23 cellular contexts compared by ENCODE assay signal in the genomic region with DNA sequence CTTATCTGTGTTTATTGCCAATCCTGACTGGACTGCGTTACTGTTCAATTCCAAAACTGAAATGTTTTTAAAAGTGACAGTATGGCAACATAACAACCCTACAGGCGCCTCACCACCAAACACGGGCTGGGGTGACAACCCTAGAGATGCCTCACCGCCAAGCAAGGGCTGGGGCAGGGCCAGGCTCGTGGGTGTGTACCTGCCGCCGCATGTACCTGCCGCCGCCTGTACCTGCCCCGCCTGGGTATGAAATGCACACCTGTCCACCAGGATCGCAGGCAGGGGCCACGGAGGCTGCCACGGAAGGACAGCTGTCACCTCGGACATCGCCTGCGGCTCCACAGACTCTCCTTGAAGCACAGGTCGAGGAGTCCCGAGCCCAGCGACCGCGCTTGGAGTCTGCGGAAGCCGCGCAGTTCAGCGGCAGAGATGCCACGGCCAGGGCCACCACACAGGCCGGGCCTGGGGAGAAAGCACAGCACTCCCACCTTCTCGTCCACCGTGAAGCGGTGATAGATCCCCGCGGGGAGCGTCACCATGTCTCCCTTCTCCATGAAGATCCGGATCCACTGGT. TPM values are rescaled to one million over a fixed set of nuclear protein-coding genes. Genes with fewer than 3 reads are reported as not detected.
DNase-seq lines count a peak whose midpoint lies in the region; ATAC-seq and TF ChIP-seq lines count a peak whose summit lies in the region.
"Had no signal": no experiment of that assay in that cellular context is flagged by ENCODE, and none has a peak within 500 bp of the region (broad histone marks: within the 10 kb centered on the region; RNA-seq: fewer than 3 reads in every experiment).

No MANE protein-coding gene starts in this region.

- no peak overlapping the region for H3K4me3 ChIP-seq in heart left ventricle
- H3K4me3 ChIP-seq in right lobe of liver: no peak overlapping the region
- H3K4me3 ChIP-seq in transverse colon: no peak overlapping the region
- H3K4me3 ChIP-seq: HAP-1, SJCRH30 had no signal

- in situ Hi-C loops in transverse colon (cut with MboI; ENCODE audit: low pct_ligation_motif_present in 1 of 4, low pct_unique_long_range_greater_than_20kb in 1 of 4, low sequenced_read_pairs in 3 of 4): no loop called here

- peaks cover 0 to 6% (median 0%) of the 10 kb centered on the region in 12 donors for H3K4me1 ChIP-seq in heart left ventricle
- peaks cover 0 to 13% (median 2%) of the 10 kb centered on the region in 4 donors for H3K4me1 ChIP-seq in right lobe of liver
- H3K4me1 ChIP-seq in transverse colon: peaks cover 0 to 2% (median under 1%) of the 10 kb centered on the region in 4 donors
- H3K4me1 ChIP-seq: HAP-1 had no signal

- TF ChIP-seq POLR2A in heart left ventricle (IDR thresholded peaks at IDR 0.05) (no peak), right lobe of liver (IDR thresholded peaks at IDR 0.05) (no peak), transverse colon (IDR thresholded peaks at IDR 0.05) (no peak)

- no peaks in the 10 kb centered on the region for H3K9me3 Mint-ChIP-seq in activated T-helper 17 cell treated with anti-CD3 and anti-CD28 coated beads, Interleukin-2, amount 50 U/mL, for 72 hours
- H3K9me3 Mint-ChIP-seq in glutamatergic neuron (ENCODE audit: unreplicated experiment): peaks cover 5% of the 10 kb centered on the region
- H3K9me3 Mint-ChIP-seq: CD8-positive, alpha-beta T cell had no signal

- H3K36me3 Mint-ChIP-seq in activated T-helper 17 cell treated with anti-CD3 and anti-CD28 coated beads, Interleukin-2, amount 50 U/mL, for 72 hours (ENCODE audit: low read depth): peaks cover 93% of the 10 kb centered on the region
- peaks cover 5% of the 10 kb centered on the region for H3K36me3 Mint-ChIP-seq in glutamatergic neuron (ENCODE audit: unreplicated experiment)

- intact Hi-C loops in cardiac septum (cut with DNase I) (no loop called here), heart left ventricle (cut with DNase I) (no loop called here), right lobe of liver (cut with DNase I) (no loop called here), transverse colon (cut with DNase I; ENCODE audit: low total_unique reads) (no loop called here)

- H3K4me3 Mint-ChIP-seq in activated T-helper 17 cell treated with anti-CD3 and anti-CD28 coated beads, Interleukin-2, amount 50 U/mL, for 72 hours: no peak overlapping the region
- H3K4me3 Mint-ChIP-seq in glutamatergic neuron (ENCODE audit: unreplicated experiment): no peak overlapping the region
- H3K4me3 Mint-ChIP-seq: CD8-positive, alpha-beta T cell had no signal

- ATAC-seq in heart left ventricle (no peak), esophagus mucosa (peak; percentile 29), right lobe of liver (peak in 2 of 4 donors; percentile 13 to 39)
- no peak for ATAC-seq in activated T-helper 17 cell treated with anti-CD3 and anti-CD28 coated beads, Interleukin-2, amount 50 U/mL, for 72 hours (replicated peaks)
- ATAC-seq: CD8-positive, alpha-beta T cell; Panc1 had no signal

- 95 to 97% (median 96%) methylated on average over 21 to 34 of the region's 34 CpGs for WGBS in heart left ventricle, 4 donors
- WGBS in right lobe of liver (ENCODE audit: insufficient coverage, low coverage, low lambda C conversion rate, missing lambda C conversion rate): 93% methylated on average over 4 of the region's 34 CpGs
- WGBS in transverse colon (ENCODE audit: low coverage in 1 of 2), 2 donors: 96 to 100% methylated on average over 1 to 33 of the region's 34 CpGs

- H3K27me3 ChIP-seq in heart left ventricle (no peaks in the 10 kb centered on the region), right lobe of liver (no peaks in the 10 kb centered on the region), transverse colon (no peaks in the 10 kb centered on the region)
- H3K27me3 ChIP-seq: SJCRH30 had no signal

- TF ChIP-seq CTCF in heart left ventricle (IDR thresholded peaks at IDR 0.05) (no peak), right lobe of liver (IDR thresholded peaks at IDR 0.05) (no peak), transverse colon (IDR thresholded peaks at IDR 0.05) (no peak), glutamatergic neuron (IDR thresholded peaks at IDR 0.05; ENCODE audit: partially characterized antibody, unreplicated experiment) (no peak)

- H3K4me1 Mint-ChIP-seq in activated T-helper 17 cell treated with anti-CD3 and anti-CD28 coated beads, Interleukin-2, amount 50 U/mL, for 72 hours: peaks cover 10% of the 10 kb centered on the region
- peaks cover 1% of the 10 kb centered on the region for H3K4me1 Mint-ChIP-seq in glutamatergic neuron (ENCODE audit: low read depth, unreplicated experiment)

- H3K27me3 Mint-ChIP-seq in activated T-helper 17 cell treated with anti-CD3 and anti-CD28 coated beads, Interleukin-2, amount 50 U/mL, for 72 hours: no peaks in the 10 kb centered on the region
- H3K27me3 Mint-ChIP-seq in glutamatergic neuron (ENCODE audit: unreplicated experiment): no peaks in the 10 kb centered on the region

- TF ChIP-seq EP300 in transverse colon (IDR thresholded peaks at IDR 0.05; ENCODE audit: low read depth): no peak

- H3K27ac ChIP-seq in heart left ventricle (no peak overlapping the region), right lobe of liver (no peak overlapping the region), transverse colon (no peak overlapping the region)
- H3K27ac ChIP-seq: SJCRH30 had no signal

- no peak overlapping the region for H3K27ac Mint-ChIP-seq in activated T-helper 17 cell treated with anti-CD3 and anti-CD28 coated beads, Interleukin-2, amount 50 U/mL, for 72 hours
- no peak overlapping the region for H3K27ac Mint-ChIP-seq in glutamatergic neuron (ENCODE audit: unreplicated experiment)
- H3K27ac Mint-ChIP-seq: CD8-positive, alpha-beta T cell had no signal

- DNase-seq in cardiac septum (ENCODE audit: low spot score): peak; percentile 56
- no peak for DNase-seq in heart left ventricle
- DNase-seq in right lobe of liver: peak in 2 of 3 donors; percentile 46 to 53
- no peak for DNase-seq in transverse colon
- no peak for DNase-seq in glutamatergic neuron
- DNase-seq: AML-193; C1 segment of cervical spinal cord; Calu3; CD8-positive, alpha-beta T cell; DMS153; KG1; NCI-H1092 treated with DMSO at 0.1 percent for 48 hours; NCI-H146; NCI-H2029; NCI-H2227 treated with DMSO at 0.1 percent for 48 hours; NCI-H510A treated with DMSO at 0.1 percent for 48 hours; NCI-H748 treated with DMSO at 0.1 percent for 48 hours; NK-92 treated with Interleukin-12 subunit alpha and Interleukin-12 subunit beta, amount 100 ng/mL, for 24 hours; SJCRH30 had no signal

- H3K36me3 ChIP-seq in heart left ventricle (peaks cover 0 to 92% (median 76%) of the 10 kb centered on the region in 9 donors), right lobe of liver (peaks cover 6 to 93% (median 48%) of the 10 kb centered on the region in 4 donors), transverse colon (peaks cover 0 to 41% (median 16%) of the 10 kb centered on the region in 4 donors)
- H3K36me3 ChIP-seq: HAP-1 had no signal

- H3K9me3 ChIP-seq in heart left ventricle (no peaks in the 10 kb centered on the region), right lobe of liver (no peaks in the 10 kb centered on the region), transverse colon (no peaks in the 10 kb centered on the region)
- H3K9me3 ChIP-seq: HAP-1, SJCRH30 had no signal

RNA-seq across cellular contexts. Expression of gene ADI1, which starts 18.9 kb away (rescaled TPM):
- total RNA-seq in cardiac septum: 135 TPM
- 100 to 1,000 TPM in 8 of 9 donors, 10 to 100 TPM in 1; 94.6 to 200 (median 172) TPM for total RNA-seq in heart left ventricle
- polyA plus RNA-seq in heart left ventricle: 100 to 1,000 TPM in 1 of 2 donors, 10 to 100 TPM in 1; 69.2 to 139 TPM
- 40.8 TPM for total RNA-seq in esophagus mucosa
- 100 to 1,000 TPM; 165 to 470 (median 246) TPM for total RNA-seq in right lobe of liver
- 100 to 1,000 TPM in 1 of 4 donors, 10 to 100 TPM in 3; 44.1 to 110 (median 78.1) TPM for total RNA-seq in transverse colon
- 10 to 100 TPM; 25.8 to 26.0 TPM for total RNA-seq in activated T-helper 17 cell treated with anti-CD3 and anti-CD28 coated beads, Interleukin-2, amount 50 U/mL, for 72 hours
- total RNA-seq in glutamatergic neuron (ENCODE audit: unreplicated experiment): 16.0 TPM

RNA-seq across cellular contexts. Expression of gene RNASEH1, which starts 57.7 kb away (rescaled TPM):
- total RNA-seq in cardiac septum: 21.4 TPM
- total RNA-seq in heart left ventricle: 10 to 100 TPM; 18.3 to 23.6 (median 20.0) TPM
- polyA plus RNA-seq in heart left ventricle: 10 to 100 TPM; 12.8 to 31.4 TPM
- 10.6 TPM for total RNA-seq in esophagus mucosa
- 10 to 100 TPM in 3 of 6 experiments, 1 to 10 TPM in 3; 8.3 to 12.2 (median 10.0) TPM for total RNA-seq in right lobe of liver
- 10 to 100 TPM in 2 of 4 donors, 1 to 10 TPM in 2; 7.4 to 12.4 (median 11.0) TPM for total RNA-seq in transverse colon
- 10 to 100 TPM; 10.3 to 31.7 TPM for total RNA-seq in activated T-helper 17 cell treated with anti-CD3 and anti-CD28 coated beads, Interleukin-2, amount 50 U/mL, for 72 hours
- total RNA-seq in glutamatergic neuron (ENCODE audit: unreplicated experiment): 34.6 TPM

Comparison
In these comparisons a context has a peak if more than half of its experiments do, and no peak if none do; other contexts are left out.
1. DNase-seq: peak in cardiac septum (single experiment) and right lobe of liver (2 of 3); none in heart left ventricle (0 of 5), transverse colon (single experiment) and glutamatergic neuron (single experiment).